In the genomic region with DNA sequence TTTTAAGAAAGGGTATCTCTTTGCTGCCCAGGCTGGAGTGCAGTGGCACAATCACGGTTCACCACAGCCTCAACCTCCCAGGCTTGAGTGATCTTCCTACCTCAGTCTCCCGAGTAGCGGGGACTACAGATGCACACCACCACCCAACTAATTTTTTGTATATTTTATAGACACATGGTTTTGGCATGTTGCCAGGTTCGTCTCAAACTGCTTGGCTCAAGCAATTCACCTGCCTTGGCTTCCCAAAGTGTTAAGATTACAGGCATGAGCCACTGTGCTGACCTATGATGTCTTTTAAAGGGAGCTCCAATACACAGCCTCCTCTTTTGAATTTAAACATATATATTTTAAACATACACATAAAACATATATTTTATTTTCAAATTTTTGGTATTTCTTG, we compare ENCODE assay signal across 12 cellular contexts.
DNase-seq lines count a peak whose midpoint lies in the region; ATAC-seq, FAIRE-seq and TF ChIP-seq lines count a peak whose summit lies in the region.
"Had no signal": no experiment of that assay in that cellular context is flagged by ENCODE, and none has a peak within 500 bp of the region (broad histone marks: within the 10 kb centered on the region; RNA-seq: fewer than 3 reads in every experiment).

No MANE protein-coding gene starts in this region.

- CTCF ChIA-PET in K562 (lab: Yijun Ruan, JAX; ENCODE audit: low intra/inter-chr PET ratio): no interaction called here

- 64 to 66% methylated on average over 4 of the region's 4 CpGs for WGBS in GM23248 (ENCODE audit: low coverage in 1 of 2, low lambda C conversion rate in 2 of 2, missing lambda C conversion rate in 2 of 2), 2 experiments
- 0% methylated on average over 4 of the region's 4 CpGs for WGBS in K562 (ENCODE audit: insufficient coverage, low coverage, missing lambda C conversion rate)

- H3K36me3 ChIP-seq in GM23248 (ENCODE audit: low read depth) (no peaks in the 10 kb centered on the region), K562 (ENCODE audit: control insufficient read depth, insufficient read depth, low read length) (no peaks in the 10 kb centered on the region)
- H3K36me3 ChIP-seq: BLaER1 treated with 17β-estradiol and CSF1 and Interleukin-3, amounts not matched to agents 10 nM and 100 nM; HAP-1 had no signal

- H2AFZ ChIP-seq in GM23248 (no peak overlapping the region), K562 (ENCODE audit: low read depth, low read length) (no peak overlapping the region)

- no peaks in the 10 kb centered on the region for H3K9me2 ChIP-seq in GM23248 (ENCODE audit: insufficient read depth)

- no peaks in the 10 kb centered on the region for H3K9me3 ChIP-seq in GM23248 (ENCODE audit: low read depth)
- H3K9me3 ChIP-seq in K562 (replicated peaks; ENCODE audit: control insufficient read depth, insufficient read depth, low read depth, low read length): no peaks in the 10 kb centered on the region
- H3K9me3 ChIP-seq: BLaER1 treated with 17β-estradiol and CSF1 and Interleukin-3, amounts not matched to agents 10 nM and 100 nM; HAP-1 had no signal

- ATAC-seq in K562 (no peak), HG03442 (IDR thresholded peaks at IDR 0.05; ENCODE audit: unreplicated experiment) (no peak)
- ATAC-seq: CD8-positive, alpha-beta T cell had no signal

- DNase-seq in NCI-H2196 (lab: John Stamatoyannopoulos, UW; ENCODE audit: unreplicated experiment) (peak; percentile 14), NCI-H2196 treated with DMSO at 0.1 percent for 48 hours (lab: John Stamatoyannopoulos, UW; ENCODE audit: unreplicated experiment) (no peak), GM23248 (peak; percentile 14), K562 (ENCODE audit: extremely low read depth in 1 of 4, low spot score in 3 of 4) (no peak), fibroblast of peridontal ligament (ENCODE audit: extremely low read depth) (peak; percentile 1), foreskin melanocyte (no peak)
- DNase-seq: Calu3; CD8-positive, alpha-beta T cell; GF-D8 had no signal

- H3K4me1 ChIP-seq in GM23248 (ENCODE audit: insufficient read depth): no peaks in the 10 kb centered on the region
- no peaks in the 10 kb centered on the region for H3K4me1 ChIP-seq in K562 (replicated peaks in 1 of 2; ENCODE audit: control insufficient read depth in 2 of 2, insufficient read depth in 2 of 2, low read length in 2 of 2)
- H3K4me1 ChIP-seq: BLaER1 treated with 17β-estradiol and CSF1 and Interleukin-3, amounts not matched to agents 10 nM and 100 nM had no signal

- no peak overlapping the region for H3K4me2 ChIP-seq in GM23248 (ENCODE audit: unreplicated experiment)
- H3K4me2 ChIP-seq in K562 (ENCODE audit: insufficient read depth, low read length): no peak overlapping the region
- H3K4me2 ChIP-seq: BLaER1 treated with 17β-estradiol and CSF1 and Interleukin-3, amounts not matched to agents 10 nM and 100 nM had no signal

- TF ChIP-seq EP300 in K562 (IDR thresholded peaks at IDR 0.05; ENCODE audit: low read length): no peak

- H3K9ac ChIP-seq in GM23248 (no peak overlapping the region), K562 (ENCODE audit: insufficient read depth in 1 of 2, low read depth in 2 of 2, low read length in 2 of 2) (no peak overlapping the region)
- H3K9ac ChIP-seq: BLaER1 treated with 17β-estradiol and CSF1 and Interleukin-3, amounts not matched to agents 10 nM and 100 nM had no signal

- H4K20me1 ChIP-seq in GM23248 (ENCODE audit: insufficient read depth) (no peaks in the 10 kb centered on the region), K562 (replicated peaks; ENCODE audit: control insufficient read depth, insufficient read depth, low read length) (no peaks in the 10 kb centered on the region)
- H4K20me1 ChIP-seq: BLaER1 treated with 17β-estradiol and CSF1 and Interleukin-3, amounts not matched to agents 10 nM and 100 nM had no signal

- H3K9me1 ChIP-seq in K562 (ENCODE audit: control insufficient read depth, insufficient read depth, low read length): no peaks in the 10 kb centered on the region

- intact Hi-C loops in K562 (cut with micrococcal nuclease): no loop called here

- no peaks in the 10 kb centered on the region for H3K27me3 ChIP-seq in GM23248 (replicated peaks; ENCODE audit: insufficient read depth)
- no peaks in the 10 kb centered on the region for H3K27me3 ChIP-seq in K562 (ENCODE audit: control insufficient read depth in 2 of 2, insufficient read depth in 2 of 2, low read length in 2 of 2)
- H3K27me3 ChIP-seq: BLaER1 treated with 17β-estradiol and CSF1 and Interleukin-3, amounts not matched to agents 10 nM and 100 nM had no signal

- H3K4me3 ChIP-seq in GM23248 (no peak overlapping the region), K562 (no peak overlapping the region)
- H3K4me3 ChIP-seq: BLaER1 treated with 17β-estradiol and CSF1 and Interleukin-3, amounts not matched to agents 10 nM and 100 nM; HAP-1 had no signal

- FAIRE-seq in K562 (lab: Jason Lieb, UNC): no peak

- no TSS peak for BruUV-seq in K562 (replicated peaks; lab: Mats Ljungman, UMichigan)

- no peaks in the 10 kb centered on the region for H3F3A ChIP-seq in GM23248 (ENCODE audit: insufficient read depth)

- in situ Hi-C loops in GM23248 (cut with MboI): no loop called here
- in situ Hi-C loops in K562 (cut with MboI): no loop called here

- POLR2A ChIA-PET in K562 (lab: Yijun Ruan, JAX): no interaction called here

- no peak overlapping the region for H3K27ac ChIP-seq in GM23248
- H3K27ac ChIP-seq in K562 (ENCODE audit: extremely low read depth, low read depth, low read length): no peak overlapping the region
- H3K27ac ChIP-seq: BLaER1 treated with 17β-estradiol and CSF1 and Interleukin-3, amounts not matched to agents 10 nM and 100 nM had no signal

- TF ChIP-seq RAD21 in K562 (CRISPR knock-in tag; conservative IDR thresholded peaks at IDR 0.05 in 1 of 2, IDR thresholded peaks at IDR 0.05 in 1 of 2): no peak

- TF ChIP-seq CTCF in K562 (IDR thresholded peaks at IDR 0.05 in 2 of 3, conservative IDR thresholded peaks at IDR 0.05 in 1 of 3; ENCODE audit: insufficient read depth in 2 of 3, low read depth in 1 of 3, low read length in 3 of 3): no peak

- no peaks in the 10 kb centered on the region for H3K79me2 ChIP-seq in GM23248 (ENCODE audit: insufficient read depth)
- H3K79me2 ChIP-seq in K562 (ENCODE audit: control insufficient read depth, insufficient read depth, low read length): no peaks in the 10 kb centered on the region

- TF ChIP-seq POLR2A in K562 (conservative IDR thresholded peaks at IDR 0.05): no peak

TF ChIP-seq in K562, 482 proteins besides CTCF, POLR2A, EP300 and RAD21 (continues in another document):
- TF ChIP-seq SMARCE1 (IDR thresholded peaks at IDR 0.05): no peak
- TF ChIP-seq, protein P1, sequence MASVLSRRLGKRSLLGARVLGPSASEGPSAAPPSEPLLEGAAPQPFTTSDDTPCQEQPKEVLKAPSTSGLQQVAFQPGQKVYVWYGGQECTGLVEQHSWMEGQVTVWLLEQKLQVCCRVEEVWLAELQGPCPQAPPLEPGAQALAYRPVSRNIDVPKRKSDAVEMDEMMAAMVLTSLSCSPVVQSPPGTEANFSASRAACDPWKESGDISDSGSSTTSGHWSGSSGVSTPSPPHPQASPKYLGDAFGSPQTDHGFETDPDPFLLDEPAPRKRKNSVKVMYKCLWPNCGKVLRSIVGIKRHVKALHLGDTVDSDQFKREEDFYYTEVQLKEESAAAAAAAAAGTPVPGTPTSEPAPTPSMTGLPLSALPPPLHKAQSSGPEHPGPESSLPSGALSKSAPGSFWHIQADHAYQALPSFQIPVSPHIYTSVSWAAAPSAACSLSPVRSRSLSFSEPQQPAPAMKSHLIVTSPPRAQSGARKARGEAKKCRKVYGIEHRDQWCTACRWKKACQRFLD (CRISPR knock-in tag; IDR thresholded peaks at IDR 0.05): no peak
- no peak for TF ChIP-seq BDP1 (IDR thresholded peaks at IDR 0.05; ENCODE audit: insufficient read depth, insufficient read length)
- TF ChIP-seq ZNF668 (CRISPR knock-in tag; IDR thresholded peaks at IDR 0.05): no peak
- TF ChIP-seq CBFA2T2 (conservative IDR thresholded peaks at IDR 0.05): no peak
- TF ChIP-seq IRF1 (CRISPR knock-in tag; IDR thresholded peaks at IDR 0.05; ENCODE audit: borderline replicate concordance): no peak
- TF ChIP-seq NUFIP1 (IDR thresholded peaks at IDR 0.05; ENCODE audit: partially characterized antibody): no peak
- TF ChIP-seq, protein P2, sequence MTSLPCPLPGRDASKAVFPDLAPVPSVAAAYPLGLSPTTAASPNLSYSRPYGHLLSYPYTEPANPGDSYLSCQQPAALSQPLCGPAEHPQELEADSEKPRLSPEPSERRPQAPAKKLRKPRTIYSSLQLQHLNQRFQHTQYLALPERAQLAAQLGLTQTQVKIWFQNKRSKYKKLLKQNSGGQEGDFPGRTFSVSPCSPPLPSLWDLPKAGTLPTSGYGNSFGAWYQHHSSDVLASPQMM (CRISPR knock-in tag; IDR thresholded peaks at IDR 0.05): no peak
- no peak for TF ChIP-seq ZNF12 (CRISPR knock-in tag; IDR thresholded peaks at IDR 0.05)
- peak; percentile 88 for TF ChIP-seq NFIX (CRISPR knock-in tag; IDR thresholded peaks at IDR 0.05; ENCODE audit: low read depth)
- TF ChIP-seq NFIC (IDR thresholded peaks at IDR 0.05): peak; percentile 90
- TF ChIP-seq, protein P3, sequence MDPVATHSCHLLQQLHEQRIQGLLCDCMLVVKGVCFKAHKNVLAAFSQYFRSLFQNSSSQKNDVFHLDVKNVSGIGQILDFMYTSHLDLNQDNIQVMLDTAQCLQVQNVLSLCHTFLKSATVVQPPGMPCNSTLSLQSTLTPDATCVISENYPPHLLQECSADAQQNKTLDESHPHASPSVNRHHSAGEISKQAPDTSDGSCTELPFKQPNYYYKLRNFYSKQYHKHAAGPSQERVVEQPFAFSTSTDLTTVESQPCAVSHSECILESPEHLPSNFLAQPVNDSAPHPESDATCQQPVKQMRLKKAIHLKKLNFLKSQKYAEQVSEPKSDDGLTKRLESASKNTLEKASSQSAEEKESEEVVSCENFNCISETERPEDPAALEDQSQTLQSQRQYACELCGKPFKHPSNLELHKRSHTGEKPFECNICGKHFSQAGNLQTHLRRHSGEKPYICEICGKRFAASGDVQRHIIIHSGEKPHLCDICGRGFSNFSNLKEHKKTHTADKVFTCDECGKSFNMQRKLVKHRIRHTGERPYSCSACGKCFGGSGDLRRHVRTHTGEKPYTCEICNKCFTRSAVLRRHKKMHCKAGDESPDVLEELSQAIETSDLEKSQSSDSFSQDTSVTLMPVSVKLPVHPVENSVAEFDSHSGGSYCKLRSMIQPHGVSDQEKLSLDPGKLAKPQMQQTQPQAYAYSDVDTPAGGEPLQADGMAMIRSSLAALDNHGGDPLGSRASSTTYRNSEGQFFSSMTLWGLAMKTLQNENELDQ (CRISPR knock-in tag; IDR thresholded peaks at IDR 0.05; ENCODE audit: borderline replicate concordance): no peak

Comparison
In these comparisons a context has a peak if more than half of its experiments do, and no peak if none do; other contexts are left out.
1. DNase-seq: peak in NCI-H2196 (single experiment), GM23248 (single experiment) and fibroblast of peridontal ligament (single experiment); none in NCI-H2196 treated with DMSO at 0.1 percent for 48 hours (single experiment), K562 (0 of 4) and foreskin melanocyte (single experiment).